In genomic region chr13:112718318-112718717, GRCh38 we compare ENCODE assay signal across 1 cellular context.
TF ChIP-seq lines count a peak whose summit lies in the region.

No MANE protein-coding gene starts in this region.

TF ChIP-seq in HepG2, 621 proteins besides CTCF, POLR2A, EP300 and RAD21 (continued from another document):
- TF ChIP-seq RERE (CRISPR knock-in tag; IDR thresholded peaks at IDR 0.05; ENCODE audit: low read depth), result no peak
- no peak for TF ChIP-seq ZNF644 (CRISPR knock-in tag; IDR thresholded peaks at IDR 0.05; ENCODE audit: low read depth)
